Comparison of ENCODE assay signal across 8 cellular contexts in genomic region chr17:29149431-29150064, GRCh38. TPM values are rescaled to one million over a fixed set of nuclear protein-coding genes. Genes with fewer than 3 reads are reported as not detected.
DNase-seq lines count a peak whose midpoint lies in the region; TF ChIP-seq lines count a peak whose summit lies in the region.

No MANE protein-coding gene starts in this region.

- no peaks in the 10 kb centered on the region for H3K27me3 Mint-ChIP-seq in activated naive CD4-positive, alpha-beta T cell treated with anti-CD3 and anti-CD28 coated beads, Interleukin-2, amount 50 U/mL, for 24 hours

- no peaks in the 10 kb centered on the region for H4K20me1 ChIP-seq in PC-9 (ENCODE audit: insufficient read depth)

- intact Hi-C loops in PC-9 (cut with micrococcal nuclease; ENCODE audit: unreplicated experiment): loop anchor here (1.0 to 2.0 kb wide), 3 partner anchors 70 to 141 kb away; no protein-coding TSS in a partner anchor

- CTCF ChIA-PET in PC-9 (lab: Charles Lee): interaction anchor here (0.6 to 3.9 kb wide), 16 partner anchors 9 to 221 kb away, joined by 3 to 29 read pairs (median 5); partner anchors contain the start of gene MYO18A

- H3F3A ChIP-seq in PC-9 (ENCODE audit: insufficient read depth, low read depth): peaks cover 87% of the 10 kb centered on the region

- H3K79me2 ChIP-seq in PC-9 (ENCODE audit: low read depth) (peaks cover 94% of the 10 kb centered on the region), parathyroid adenoma (peaks cover 16% of the 10 kb centered on the region)

- H3K9me3 Mint-ChIP-seq in activated naive CD4-positive, alpha-beta T cell treated with anti-CD3 and anti-CD28 coated beads, Interleukin-2, amount 50 U/mL, for 24 hours: no peaks in the 10 kb centered on the region

- no TSS peak for BruUV-seq in PC-9 (replicated peaks; lab: Mats Ljungman, UMichigan)

- peak overlapping the region; percentile 79 for H3K4me3 Mint-ChIP-seq in activated naive CD4-positive, alpha-beta T cell treated with anti-CD3 and anti-CD28 coated beads, Interleukin-2, amount 50 U/mL, for 24 hours

- H3K36me3 Mint-ChIP-seq in activated naive CD4-positive, alpha-beta T cell treated with anti-CD3 and anti-CD28 coated beads, Interleukin-2, amount 50 U/mL, for 24 hours: no peaks in the 10 kb centered on the region

- no peak for TF ChIP-seq CTCF in PC-9 (conservative IDR thresholded peaks at IDR 0.05)
- TF ChIP-seq CTCF in epithelial cell of proximal tubule (conservative IDR thresholded peaks at IDR 0.05; ENCODE audit: low read depth, low read length): no peak
- no peak for TF ChIP-seq CTCF in parathyroid adenoma (IDR thresholded peaks at IDR 0.05)

- peaks cover 46% of the 10 kb centered on the region for H3K4me1 Mint-ChIP-seq in activated naive CD4-positive, alpha-beta T cell treated with anti-CD3 and anti-CD28 coated beads, Interleukin-2, amount 50 U/mL, for 24 hours

- no peaks in the 10 kb centered on the region for H3K9me2 ChIP-seq in PC-9 (ENCODE audit: insufficient read depth)

- H3K27ac ChIP-seq in PC-9 (peak overlapping the region; percentile 91), parathyroid adenoma (peak overlapping the region; percentile 69)

- peaks cover 77% of the 10 kb centered on the region for H3K4me1 ChIP-seq in PC-9 (replicated peaks; ENCODE audit: insufficient read depth)
- peaks cover 15% of the 10 kb centered on the region for H3K4me1 ChIP-seq in parathyroid adenoma

- H3K27ac Mint-ChIP-seq in activated naive CD4-positive, alpha-beta T cell treated with anti-CD3 and anti-CD28 coated beads, Interleukin-2, amount 50 U/mL, for 24 hours: peak overlapping the region; percentile 76

- POLR2A ChIA-PET in PC-9 (lab: Charles Lee; ENCODE audit: unreplicated experiment): interaction anchor here (0.6 to 1.0 kb wide), 6 partner anchors 18 to 399 kb away, joined by 3 to 15 read pairs (median 8); no protein-coding TSS in a partner anchor

- peaks cover 12% of the 10 kb centered on the region; the same call in 1 of the 2 replicates for H3K36me3 ChIP-seq in PC-9 (ENCODE audit: low read depth)
- no peaks in the 10 kb centered on the region for H3K36me3 ChIP-seq in parathyroid adenoma (ENCODE audit: control insufficient read depth, insufficient read depth, low read length)

- peak overlapping the region; percentile 41; the same call in 1 of the 2 replicates for H3K4me3 ChIP-seq in PC-9
- H3K4me3 ChIP-seq in epithelial cell of proximal tubule (ENCODE audit: low read depth, low read length): peak overlapping the region; percentile 66
- peak overlapping the region; percentile 41 for H3K4me3 ChIP-seq in parathyroid adenoma (ENCODE audit: low read depth, low read length)

- H3K27me3 ChIP-seq in PC-9 (ENCODE audit: insufficient read depth, low read depth): no peaks in the 10 kb centered on the region
- H3K27me3 ChIP-seq in parathyroid adenoma (ENCODE audit: control insufficient read depth, insufficient read depth, low read length): no peaks in the 10 kb centered on the region

- H3K9ac ChIP-seq in parathyroid adenoma: no peak overlapping the region

- H3K4me2 ChIP-seq in PC-9 (peak overlapping the region; percentile 82), parathyroid adenoma (ENCODE audit: low read length) (peak overlapping the region; percentile 58)

- no peak overlapping the region for H2AFZ ChIP-seq in PC-9
- peak overlapping the region; percentile 89 for H2AFZ ChIP-seq in parathyroid adenoma

- DNase-seq in activated naive CD4-positive, alpha-beta T cell (lab: John Stamatoyannopoulos, UW): no peak
- DNase-seq in PC-9: no peak
- DNase-seq in epithelial cell of proximal tubule (ENCODE audit: low read depth): no peak
- no peak for DNase-seq in activated CD4-positive, CD25-positive, alpha-beta regulatory T cell (lab: John Stamatoyannopoulos, UW)
- no peak for DNase-seq in amniotic stem cell (lab: John Stamatoyannopoulos, UW)
- no peak for DNase-seq in NCI-H2196 treated with DMSO at 0.1 percent for 48 hours (lab: John Stamatoyannopoulos, UW; ENCODE audit: unreplicated experiment)

- H3K9me3 ChIP-seq in PC-9 (ENCODE audit: insufficient read depth, low read depth) (no peaks in the 10 kb centered on the region), parathyroid adenoma (ENCODE audit: control insufficient read depth, low read length) (no peaks in the 10 kb centered on the region)

RNA-seq across cellular contexts. Expression of gene MYO18A, which starts 30.6 kb away (rescaled TPM):
- 150 and 158 TPM in 2 replicates for total RNA-seq in PC-9 (2021)
- total RNA-seq in epithelial cell of proximal tubule: 23.5 and 34.2 TPM in 2 replicates
